Comparison of ENCODE assay signal across 15 cellular contexts in the genomic region with DNA sequence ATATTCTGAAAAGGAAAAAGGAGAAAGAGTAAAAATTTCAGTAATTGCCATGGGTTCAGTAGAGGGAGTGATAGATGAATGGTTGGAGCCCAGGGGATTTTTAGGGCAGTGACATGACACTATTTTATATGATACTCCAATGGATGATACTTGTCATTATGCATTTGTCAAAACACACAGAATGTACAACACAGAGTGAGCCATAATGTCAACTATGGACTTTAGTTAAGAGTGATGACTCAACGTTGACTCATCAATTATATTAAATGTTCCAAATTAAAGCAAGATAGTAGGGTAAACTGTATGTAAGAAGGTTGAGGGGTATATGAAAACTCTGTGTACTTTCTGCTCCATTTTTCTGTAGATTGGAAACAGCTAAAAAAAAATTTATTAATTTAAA.
"Had no signal": no experiment of that assay in that cellular context is flagged by ENCODE, and none has a peak within 500 bp of the region (broad histone marks: within the 10 kb centered on the region; RNA-seq: fewer than 3 reads in every experiment).

No MANE protein-coding gene starts in this region.

- H3K4me1 Mint-ChIP-seq: naive thymus-derived CD8-positive, alpha-beta T cell had no signal

- H3K27me3 Mint-ChIP-seq: naive thymus-derived CD8-positive, alpha-beta T cell; stimulated activated naive CD8-positive, alpha-beta T cell treated with anti-CD3 and anti-CD28 coated beads, Interleukin-15, Interleukin-2, amounts not matched to agents 100 ng/mL and 50 ng/mL, for 24 hours had no signal

- H3K27me3 ChIP-seq: brain microvascular endothelial cell, dorsolateral prefrontal cortex, esophagus muscularis mucosa had no signal

- H3K27ac ChIP-seq: brain microvascular endothelial cell, dorsolateral prefrontal cortex, esophagus muscularis mucosa had no signal

- DNase-seq: activated CD4-positive, alpha-beta T cell treated with anti-CD3 and anti-CD28 coated beads, Interleukin-2, amount 50 U/mL, for 1 hour; activated CD4-positive, CD25-positive, alpha-beta regulatory T cell; activated naive CD4-positive, alpha-beta T cell treated with anti-CD3 and anti-CD28 coated beads, Interleukin-2, amount 50 U/mL, for 16 hours; amniotic stem cell; brain microvascular endothelial cell; dorsolateral prefrontal cortex; foreskin fibroblast; mucosa of descending colon; naive thymus-derived CD8-positive, alpha-beta T cell; posterior cingulate gyrus; stimulated activated CD4-positive, alpha-beta T cell treated with anti-CD3 and anti-CD28 coated beads, Interleukin-15, amount 100 ng/mL, for 24 hours; stimulated activated CD4-positive, alpha-beta T cell treated with anti-CD3 and anti-CD28 coated beads, Interleukin-4, amount 100 ng/mL, for 24 hours had no signal

- H3K4me3 ChIP-seq: dorsolateral prefrontal cortex, esophagus muscularis mucosa, mucosa of descending colon had no signal

- H3K4me1 ChIP-seq: esophagus muscularis mucosa had no signal

- H3K27ac Mint-ChIP-seq: naive thymus-derived CD8-positive, alpha-beta T cell; stimulated activated naive CD8-positive, alpha-beta T cell treated with anti-CD3 and anti-CD28 coated beads, Interleukin-15, Interleukin-2, amounts not matched to agents 100 ng/mL and 50 ng/mL, for 24 hours had no signal

- H3K36me3 Mint-ChIP-seq: naive thymus-derived CD8-positive, alpha-beta T cell had no signal

- ATAC-seq: left lobe of liver; mucosa of descending colon; naive thymus-derived CD8-positive, alpha-beta T cell had no signal

- H3K36me3 ChIP-seq: brain microvascular endothelial cell, esophagus muscularis mucosa had no signal

- H3K9me3 ChIP-seq: esophagus muscularis mucosa had no signal

- H3K4me3 Mint-ChIP-seq: naive thymus-derived CD8-positive, alpha-beta T cell; stimulated activated naive CD8-positive, alpha-beta T cell treated with anti-CD3 and anti-CD28 coated beads, Interleukin-15, Interleukin-2, amounts not matched to agents 100 ng/mL and 50 ng/mL, for 24 hours had no signal
